In the genomic region with DNA sequence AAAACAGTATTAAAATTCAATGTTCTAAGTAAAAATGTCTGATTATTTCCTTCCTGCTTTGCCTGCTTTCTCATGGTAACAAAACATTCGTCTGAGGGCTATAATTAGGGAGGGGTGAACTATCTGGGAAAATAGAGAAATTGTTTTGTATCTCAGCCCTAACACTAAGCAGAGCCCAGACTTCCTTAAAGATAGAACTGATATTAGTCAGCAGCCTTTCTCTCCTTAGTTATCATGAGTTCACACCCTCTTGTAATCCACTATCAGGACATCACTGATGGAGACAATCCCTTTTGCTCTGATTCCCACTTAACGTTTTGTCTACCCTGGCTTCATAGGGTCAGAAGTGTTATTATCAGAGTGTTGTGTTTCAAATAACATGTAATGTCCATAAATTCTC, we compare ENCODE assay signal across 1 cellular context.
TF ChIP-seq lines count a peak whose summit lies in the region.

No MANE protein-coding gene starts in this region.

TF ChIP-seq in K562, 482 proteins besides CTCF, POLR2A, EP300 and RAD21 (continued from another document and continues in another):
- TF ChIP-seq, protein P1, sequence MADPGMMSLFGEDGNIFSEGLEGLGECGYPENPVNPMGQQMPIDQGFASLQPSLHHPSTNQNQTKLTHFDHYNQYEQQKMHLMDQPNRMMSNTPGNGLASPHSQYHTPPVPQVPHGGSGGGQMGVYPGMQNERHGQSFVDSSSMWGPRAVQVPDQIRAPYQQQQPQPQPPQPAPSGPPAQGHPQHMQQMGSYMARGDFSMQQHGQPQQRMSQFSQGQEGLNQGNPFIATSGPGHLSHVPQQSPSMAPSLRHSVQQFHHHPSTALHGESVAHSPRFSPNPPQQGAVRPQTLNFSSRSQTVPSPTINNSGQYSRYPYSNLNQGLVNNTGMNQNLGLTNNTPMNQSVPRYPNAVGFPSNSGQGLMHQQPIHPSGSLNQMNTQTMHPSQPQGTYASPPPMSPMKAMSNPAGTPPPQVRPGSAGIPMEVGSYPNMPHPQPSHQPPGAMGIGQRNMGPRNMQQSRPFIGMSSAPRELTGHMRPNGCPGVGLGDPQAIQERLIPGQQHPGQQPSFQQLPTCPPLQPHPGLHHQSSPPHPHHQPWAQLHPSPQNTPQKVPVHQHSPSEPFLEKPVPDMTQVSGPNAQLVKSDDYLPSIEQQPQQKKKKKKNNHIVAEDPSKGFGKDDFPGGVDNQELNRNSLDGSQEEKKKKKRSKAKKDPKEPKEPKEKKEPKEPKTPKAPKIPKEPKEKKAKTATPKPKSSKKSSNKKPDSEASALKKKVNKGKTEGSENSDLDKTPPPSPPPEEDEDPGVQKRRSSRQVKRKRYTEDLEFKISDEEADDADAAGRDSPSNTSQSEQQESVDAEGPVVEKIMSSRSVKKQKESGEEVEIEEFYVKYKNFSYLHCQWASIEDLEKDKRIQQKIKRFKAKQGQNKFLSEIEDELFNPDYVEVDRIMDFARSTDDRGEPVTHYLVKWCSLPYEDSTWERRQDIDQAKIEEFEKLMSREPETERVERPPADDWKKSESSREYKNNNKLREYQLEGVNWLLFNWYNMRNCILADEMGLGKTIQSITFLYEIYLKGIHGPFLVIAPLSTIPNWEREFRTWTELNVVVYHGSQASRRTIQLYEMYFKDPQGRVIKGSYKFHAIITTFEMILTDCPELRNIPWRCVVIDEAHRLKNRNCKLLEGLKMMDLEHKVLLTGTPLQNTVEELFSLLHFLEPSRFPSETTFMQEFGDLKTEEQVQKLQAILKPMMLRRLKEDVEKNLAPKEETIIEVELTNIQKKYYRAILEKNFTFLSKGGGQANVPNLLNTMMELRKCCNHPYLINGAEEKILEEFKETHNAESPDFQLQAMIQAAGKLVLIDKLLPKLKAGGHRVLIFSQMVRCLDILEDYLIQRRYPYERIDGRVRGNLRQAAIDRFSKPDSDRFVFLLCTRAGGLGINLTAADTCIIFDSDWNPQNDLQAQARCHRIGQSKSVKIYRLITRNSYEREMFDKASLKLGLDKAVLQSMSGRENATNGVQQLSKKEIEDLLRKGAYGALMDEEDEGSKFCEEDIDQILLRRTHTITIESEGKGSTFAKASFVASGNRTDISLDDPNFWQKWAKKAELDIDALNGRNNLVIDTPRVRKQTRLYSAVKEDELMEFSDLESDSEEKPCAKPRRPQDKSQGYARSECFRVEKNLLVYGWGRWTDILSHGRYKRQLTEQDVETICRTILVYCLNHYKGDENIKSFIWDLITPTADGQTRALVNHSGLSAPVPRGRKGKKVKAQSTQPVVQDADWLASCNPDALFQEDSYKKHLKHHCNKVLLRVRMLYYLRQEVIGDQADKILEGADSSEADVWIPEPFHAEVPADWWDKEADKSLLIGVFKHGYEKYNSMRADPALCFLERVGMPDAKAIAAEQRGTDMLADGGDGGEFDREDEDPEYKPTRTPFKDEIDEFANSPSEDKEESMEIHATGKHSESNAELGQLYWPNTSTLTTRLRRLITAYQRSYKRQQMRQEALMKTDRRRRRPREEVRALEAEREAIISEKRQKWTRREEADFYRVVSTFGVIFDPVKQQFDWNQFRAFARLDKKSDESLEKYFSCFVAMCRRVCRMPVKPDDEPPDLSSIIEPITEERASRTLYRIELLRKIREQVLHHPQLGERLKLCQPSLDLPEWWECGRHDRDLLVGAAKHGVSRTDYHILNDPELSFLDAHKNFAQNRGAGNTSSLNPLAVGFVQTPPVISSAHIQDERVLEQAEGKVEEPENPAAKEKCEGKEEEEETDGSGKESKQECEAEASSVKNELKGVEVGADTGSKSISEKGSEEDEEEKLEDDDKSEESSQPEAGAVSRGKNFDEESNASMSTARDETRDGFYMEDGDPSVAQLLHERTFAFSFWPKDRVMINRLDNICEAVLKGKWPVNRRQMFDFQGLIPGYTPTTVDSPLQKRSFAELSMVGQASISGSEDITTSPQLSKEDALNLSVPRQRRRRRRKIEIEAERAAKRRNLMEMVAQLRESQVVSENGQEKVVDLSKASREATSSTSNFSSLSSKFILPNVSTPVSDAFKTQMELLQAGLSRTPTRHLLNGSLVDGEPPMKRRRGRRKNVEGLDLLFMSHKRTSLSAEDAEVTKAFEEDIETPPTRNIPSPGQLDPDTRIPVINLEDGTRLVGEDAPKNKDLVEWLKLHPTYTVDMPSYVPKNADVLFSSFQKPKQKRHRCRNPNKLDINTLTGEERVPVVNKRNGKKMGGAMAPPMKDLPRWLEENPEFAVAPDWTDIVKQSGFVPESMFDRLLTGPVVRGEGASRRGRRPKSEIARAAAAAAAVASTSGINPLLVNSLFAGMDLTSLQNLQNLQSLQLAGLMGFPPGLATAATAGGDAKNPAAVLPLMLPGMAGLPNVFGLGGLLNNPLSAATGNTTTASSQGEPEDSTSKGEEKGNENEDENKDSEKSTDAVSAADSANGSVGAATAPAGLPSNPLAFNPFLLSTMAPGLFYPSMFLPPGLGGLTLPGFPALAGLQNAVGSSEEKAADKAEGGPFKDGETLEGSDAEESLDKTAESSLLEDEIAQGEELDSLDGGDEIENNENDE (IDR thresholded peaks at IDR 0.05; ENCODE audit: low read depth, low read length): no peak
- TF ChIP-seq RCOR1 (IDR thresholded peaks at IDR 0.05; ENCODE audit: borderline replicate concordance in 1 of 2, low read depth in 2 of 2, low read length in 2 of 2) (peak; percentile 38 to 71; a peak in 3 of 4 replicates), HNRNPLL (IDR thresholded peaks at IDR 0.05; ENCODE audit: low read depth, low read length, poor library complexity, severe bottlenecking) (no peak), HMG20A (CRISPR knock-in tag; conservative IDR thresholded peaks at IDR 0.05) (no peak), CBFA2T2 (conservative IDR thresholded peaks at IDR 0.05) (peak; percentile 83), NCOR1 (IDR thresholded peaks at IDR 0.05) (peak; percentile 81), TAL1 (IDR thresholded peaks at IDR 0.05) (peak; percentile 84), SRSF3 (IDR thresholded peaks at IDR 0.05; ENCODE audit: insufficient read depth, low read length) (no peak), SMARCE1 (IDR thresholded peaks at IDR 0.05) (no peak), NCOA1 (IDR thresholded peaks at IDR 0.05; ENCODE audit: low read depth) (no peak), HDAC1 (IDR thresholded peaks at IDR 0.05) (0 out of 4 replicates have a peak, but pooled peaks of 1 of the 2 experiments have one; percentile 24), HMGN3 (IDR thresholded peaks at IDR 0.05; ENCODE audit: borderline replicate concordance, extremely low read depth, insufficient read length, low read depth, low read length) (no peak), KAT7 (CRISPR knock-in tag; IDR thresholded peaks at IDR 0.05; ENCODE audit: borderline replicate concordance) (no peak), NFRKB (IDR thresholded peaks at IDR 0.05; ENCODE audit: low read depth) (no peak)
- TF ChIP-seq, protein P2, sequence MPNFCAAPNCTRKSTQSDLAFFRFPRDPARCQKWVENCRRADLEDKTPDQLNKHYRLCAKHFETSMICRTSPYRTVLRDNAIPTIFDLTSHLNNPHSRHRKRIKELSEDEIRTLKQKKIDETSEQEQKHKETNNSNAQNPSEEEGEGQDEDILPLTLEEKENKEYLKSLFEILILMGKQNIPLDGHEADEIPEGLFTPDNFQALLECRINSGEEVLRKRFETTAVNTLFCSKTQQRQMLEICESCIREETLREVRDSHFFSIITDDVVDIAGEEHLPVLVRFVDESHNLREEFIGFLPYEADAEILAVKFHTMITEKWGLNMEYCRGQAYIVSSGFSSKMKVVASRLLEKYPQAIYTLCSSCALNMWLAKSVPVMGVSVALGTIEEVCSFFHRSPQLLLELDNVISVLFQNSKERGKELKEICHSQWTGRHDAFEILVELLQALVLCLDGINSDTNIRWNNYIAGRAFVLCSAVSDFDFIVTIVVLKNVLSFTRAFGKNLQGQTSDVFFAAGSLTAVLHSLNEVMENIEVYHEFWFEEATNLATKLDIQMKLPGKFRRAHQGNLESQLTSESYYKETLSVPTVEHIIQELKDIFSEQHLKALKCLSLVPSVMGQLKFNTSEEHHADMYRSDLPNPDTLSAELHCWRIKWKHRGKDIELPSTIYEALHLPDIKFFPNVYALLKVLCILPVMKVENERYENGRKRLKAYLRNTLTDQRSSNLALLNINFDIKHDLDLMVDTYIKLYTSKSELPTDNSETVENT (CRISPR knock-in tag; IDR thresholded peaks at IDR 0.05): no peak
- TF ChIP-seq, protein P3, sequence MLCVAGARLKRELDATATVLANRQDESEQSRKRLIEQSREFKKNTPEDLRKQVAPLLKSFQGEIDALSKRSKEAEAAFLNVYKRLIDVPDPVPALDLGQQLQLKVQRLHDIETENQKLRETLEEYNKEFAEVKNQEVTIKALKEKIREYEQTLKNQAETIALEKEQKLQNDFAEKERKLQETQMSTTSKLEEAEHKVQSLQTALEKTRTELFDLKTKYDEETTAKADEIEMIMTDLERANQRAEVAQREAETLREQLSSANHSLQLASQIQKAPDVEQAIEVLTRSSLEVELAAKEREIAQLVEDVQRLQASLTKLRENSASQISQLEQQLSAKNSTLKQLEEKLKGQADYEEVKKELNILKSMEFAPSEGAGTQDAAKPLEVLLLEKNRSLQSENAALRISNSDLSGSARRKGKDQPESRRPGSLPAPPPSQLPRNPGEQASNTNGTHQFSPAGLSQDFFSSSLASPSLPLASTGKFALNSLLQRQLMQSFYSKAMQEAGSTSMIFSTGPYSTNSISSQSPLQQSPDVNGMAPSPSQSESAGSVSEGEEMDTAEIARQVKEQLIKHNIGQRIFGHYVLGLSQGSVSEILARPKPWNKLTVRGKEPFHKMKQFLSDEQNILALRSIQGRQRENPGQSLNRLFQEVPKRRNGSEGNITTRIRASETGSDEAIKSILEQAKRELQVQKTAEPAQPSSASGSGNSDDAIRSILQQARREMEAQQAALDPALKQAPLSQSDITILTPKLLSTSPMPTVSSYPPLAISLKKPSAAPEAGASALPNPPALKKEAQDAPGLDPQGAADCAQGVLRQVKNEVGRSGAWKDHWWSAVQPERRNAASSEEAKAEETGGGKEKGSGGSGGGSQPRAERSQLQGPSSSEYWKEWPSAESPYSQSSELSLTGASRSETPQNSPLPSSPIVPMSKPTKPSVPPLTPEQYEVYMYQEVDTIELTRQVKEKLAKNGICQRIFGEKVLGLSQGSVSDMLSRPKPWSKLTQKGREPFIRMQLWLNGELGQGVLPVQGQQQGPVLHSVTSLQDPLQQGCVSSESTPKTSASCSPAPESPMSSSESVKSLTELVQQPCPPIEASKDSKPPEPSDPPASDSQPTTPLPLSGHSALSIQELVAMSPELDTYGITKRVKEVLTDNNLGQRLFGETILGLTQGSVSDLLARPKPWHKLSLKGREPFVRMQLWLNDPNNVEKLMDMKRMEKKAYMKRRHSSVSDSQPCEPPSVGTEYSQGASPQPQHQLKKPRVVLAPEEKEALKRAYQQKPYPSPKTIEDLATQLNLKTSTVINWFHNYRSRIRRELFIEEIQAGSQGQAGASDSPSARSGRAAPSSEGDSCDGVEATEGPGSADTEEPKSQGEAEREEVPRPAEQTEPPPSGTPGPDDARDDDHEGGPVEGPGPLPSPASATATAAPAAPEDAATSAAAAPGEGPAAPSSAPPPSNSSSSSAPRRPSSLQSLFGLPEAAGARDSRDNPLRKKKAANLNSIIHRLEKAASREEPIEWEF (CRISPR knock-in tag; IDR thresholded peaks at IDR 0.05): no peak
- TF ChIP-seq, protein P4, sequence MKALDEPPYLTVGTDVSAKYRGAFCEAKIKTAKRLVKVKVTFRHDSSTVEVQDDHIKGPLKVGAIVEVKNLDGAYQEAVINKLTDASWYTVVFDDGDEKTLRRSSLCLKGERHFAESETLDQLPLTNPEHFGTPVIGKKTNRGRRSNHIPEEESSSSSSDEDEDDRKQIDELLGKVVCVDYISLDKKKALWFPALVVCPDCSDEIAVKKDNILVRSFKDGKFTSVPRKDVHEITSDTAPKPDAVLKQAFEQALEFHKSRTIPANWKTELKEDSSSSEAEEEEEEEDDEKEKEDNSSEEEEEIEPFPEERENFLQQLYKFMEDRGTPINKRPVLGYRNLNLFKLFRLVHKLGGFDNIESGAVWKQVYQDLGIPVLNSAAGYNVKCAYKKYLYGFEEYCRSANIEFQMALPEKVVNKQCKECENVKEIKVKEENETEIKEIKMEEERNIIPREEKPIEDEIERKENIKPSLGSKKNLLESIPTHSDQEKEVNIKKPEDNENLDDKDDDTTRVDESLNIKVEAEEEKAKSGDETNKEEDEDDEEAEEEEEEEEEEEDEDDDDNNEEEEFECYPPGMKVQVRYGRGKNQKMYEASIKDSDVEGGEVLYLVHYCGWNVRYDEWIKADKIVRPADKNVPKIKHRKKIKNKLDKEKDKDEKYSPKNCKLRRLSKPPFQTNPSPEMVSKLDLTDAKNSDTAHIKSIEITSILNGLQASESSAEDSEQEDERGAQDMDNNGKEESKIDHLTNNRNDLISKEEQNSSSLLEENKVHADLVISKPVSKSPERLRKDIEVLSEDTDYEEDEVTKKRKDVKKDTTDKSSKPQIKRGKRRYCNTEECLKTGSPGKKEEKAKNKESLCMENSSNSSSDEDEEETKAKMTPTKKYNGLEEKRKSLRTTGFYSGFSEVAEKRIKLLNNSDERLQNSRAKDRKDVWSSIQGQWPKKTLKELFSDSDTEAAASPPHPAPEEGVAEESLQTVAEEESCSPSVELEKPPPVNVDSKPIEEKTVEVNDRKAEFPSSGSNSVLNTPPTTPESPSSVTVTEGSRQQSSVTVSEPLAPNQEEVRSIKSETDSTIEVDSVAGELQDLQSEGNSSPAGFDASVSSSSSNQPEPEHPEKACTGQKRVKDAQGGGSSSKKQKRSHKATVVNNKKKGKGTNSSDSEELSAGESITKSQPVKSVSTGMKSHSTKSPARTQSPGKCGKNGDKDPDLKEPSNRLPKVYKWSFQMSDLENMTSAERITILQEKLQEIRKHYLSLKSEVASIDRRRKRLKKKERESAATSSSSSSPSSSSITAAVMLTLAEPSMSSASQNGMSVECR (CRISPR knock-in tag; IDR thresholded peaks at IDR 0.05): no peak
- TF ChIP-seq, protein P5, sequence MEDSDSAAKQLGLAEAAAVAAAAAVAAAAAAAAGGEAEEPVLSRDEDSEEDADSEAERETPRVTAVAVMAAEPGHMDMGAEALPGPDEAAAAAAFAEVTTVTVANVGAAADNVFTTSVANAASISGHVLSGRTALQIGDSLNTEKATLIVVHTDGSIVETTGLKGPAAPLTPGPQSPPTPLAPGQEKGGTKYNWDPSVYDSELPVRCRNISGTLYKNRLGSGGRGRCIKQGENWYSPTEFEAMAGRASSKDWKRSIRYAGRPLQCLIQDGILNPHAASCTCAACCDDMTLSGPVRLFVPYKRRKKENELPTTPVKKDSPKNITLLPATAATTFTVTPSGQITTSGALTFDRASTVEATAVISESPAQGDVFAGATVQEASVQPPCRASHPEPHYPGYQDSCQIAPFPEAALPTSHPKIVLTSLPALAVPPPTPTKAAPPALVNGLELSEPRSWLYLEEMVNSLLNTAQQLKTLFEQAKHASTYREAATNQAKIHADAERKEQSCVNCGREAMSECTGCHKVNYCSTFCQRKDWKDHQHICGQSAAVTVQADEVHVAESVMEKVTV (CRISPR knock-in tag; IDR thresholded peaks at IDR 0.05): no peak
- TF ChIP-seq, protein P6, sequence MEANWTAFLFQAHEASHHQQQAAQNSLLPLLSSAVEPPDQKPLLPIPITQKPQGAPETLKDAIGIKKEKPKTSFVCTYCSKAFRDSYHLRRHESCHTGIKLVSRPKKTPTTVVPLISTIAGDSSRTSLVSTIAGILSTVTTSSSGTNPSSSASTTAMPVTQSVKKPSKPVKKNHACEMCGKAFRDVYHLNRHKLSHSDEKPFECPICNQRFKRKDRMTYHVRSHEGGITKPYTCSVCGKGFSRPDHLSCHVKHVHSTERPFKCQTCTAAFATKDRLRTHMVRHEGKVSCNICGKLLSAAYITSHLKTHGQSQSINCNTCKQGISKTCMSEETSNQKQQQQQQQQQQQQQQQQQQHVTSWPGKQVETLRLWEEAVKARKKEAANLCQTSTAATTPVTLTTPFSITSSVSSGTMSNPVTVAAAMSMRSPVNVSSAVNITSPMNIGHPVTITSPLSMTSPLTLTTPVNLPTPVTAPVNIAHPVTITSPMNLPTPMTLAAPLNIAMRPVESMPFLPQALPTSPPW (CRISPR knock-in tag; IDR thresholded peaks at IDR 0.05): peak; percentile 60
